8 cellular contexts compared by ENCODE assay signal in genomic region chr16:67806428-67807147, GRCh38. TPM values are rescaled to one million over a fixed set of nuclear protein-coding genes. Genes with fewer than 3 reads are reported as not detected.
DNase-seq lines count a peak whose midpoint lies in the region; ATAC-seq, FAIRE-seq and TF ChIP-seq lines count a peak whose summit lies in the region.

RANBP10 (minus strand) TSS chr16:67806560; CDS start chr16:67806536, 24 bp downstream.
TSNAXIP1 (plus strand) TSS chr16:67806889; CDS start chr16:67807150, 261 bp downstream.

- FAIRE-seq in GM12891 (lab: Jason Lieb, UNC) (peak; percentile 97), pancreas (lab: Jason Lieb, UNC) (peak; percentile 86)

- peak; percentile 88 for DNase-seq in GM12891 (ENCODE audit: insufficient read length, low spot score)
- peak; percentile 95 for DNase-seq in NCI-H1417 treated with DMSO at 0.1 percent for 48 hours (lab: John Stamatoyannopoulos, UW)
- peak; percentile 99 for DNase-seq in SW 1271 (lab: John Stamatoyannopoulos, UW)
- DNase-seq in adipocyte (ENCODE audit: low read depth) = peak; percentile 100
- DNase-seq in cardiac muscle cell (ENCODE audit: low read depth in 1 of 2, low spot score in 1 of 2) = peak; percentile 99
- peak; percentile 92 to 98 (median 97) for DNase-seq in pancreas
- DNase-seq in tibial artery = peak; percentile 99

- peaks cover 4% of the 10 kb centered on the region for H3K36me3 ChIP-seq in adipocyte (ENCODE audit: control insufficient read depth, insufficient read depth, low read length, severe bottlenecking)
- peaks cover 3% of the 10 kb centered on the region for H3K36me3 ChIP-seq in cardiac muscle cell
- no peaks in the 10 kb centered on the region for H3K36me3 ChIP-seq in pancreas
- peaks cover 4 to 31% (median 5%) of the 10 kb centered on the region in 3 donors for H3K36me3 ChIP-seq in tibial artery

- H3K4me1 ChIP-seq in adipocyte (ENCODE audit: control insufficient read depth, insufficient read depth, low read length) = peaks cover 16% of the 10 kb centered on the region
- peaks cover 4% of the 10 kb centered on the region for H3K4me1 ChIP-seq in cardiac muscle cell (ENCODE audit: low read depth)
- peaks cover 8 to 12% (median 11%) of the 10 kb centered on the region in 3 donors for H3K4me1 ChIP-seq in pancreas
- H3K4me1 ChIP-seq in tibial artery = peaks cover 0 to 25% (median 17%) of the 10 kb centered on the region in 4 donors

- peak; percentile 52; the same call in 1 of the 2 replicates for TF ChIP-seq POLR2A in GM12891 (IDR thresholded peaks at IDR 0.05; ENCODE audit: low read depth, low read length)

- H3K27me3 ChIP-seq in adipocyte (replicated peaks; ENCODE audit: control insufficient read depth, insufficient read depth, low read length) = no peaks in the 10 kb centered on the region
- peaks cover 63% of the 10 kb centered on the region for H3K27me3 ChIP-seq in cardiac muscle cell
- H3K27me3 ChIP-seq in pancreas = no peaks in the 10 kb centered on the region
- no peaks in the 10 kb centered on the region for H3K27me3 ChIP-seq in tibial artery

- H3K27ac ChIP-seq in cardiac muscle cell (no peak within 1 kb of the TSS), pancreas (peak within 1 kb of the TSS; percentile 77 to 83 (median 80)), tibial artery (peak within 1 kb of the TSS; percentile 86 to 89)

- 0% methylated on average over 51 to 54 of the region's 54 CpGs for WGBS in pancreas, 2 donors

- TF ChIP-seq CTCF in cardiac muscle cell (IDR thresholded peaks at IDR 0.05; ENCODE audit: low read depth, low read length) (no peak), pancreas (IDR thresholded peaks at IDR 0.05) (no peak), tibial artery (IDR thresholded peaks at IDR 0.05) (no peak)

- peak within 1 kb of the TSS; percentile 92 for H3K9ac ChIP-seq in adipocyte (ENCODE audit: low read length)

- intact Hi-C loops in pancreas (cut with DNase I) (no loop called here), tibial artery (cut with DNase I; ENCODE audit: low total_unique reads) (loop anchor here (5.0 kb wide), 1 partner anchor 139 kb away; the partner anchor contains the start of genes C16orf86 and ENKD1)

- H3K4me3 ChIP-seq in adipocyte (ENCODE audit: low read length) (peak within 1 kb of the TSS; percentile 97), cardiac muscle cell (peak within 1 kb of the TSS; percentile 68), pancreas (peak within 1 kb of the TSS; percentile 93 to 99 (median 97)), tibial artery (peak within 1 kb of the TSS; percentile 91)

- H3K9me3 ChIP-seq in adipocyte (ENCODE audit: control insufficient read depth, low read length) (no peaks in the 10 kb centered on the region), cardiac muscle cell (ENCODE audit: low read depth) (no peaks in the 10 kb centered on the region), pancreas (no peaks in the 10 kb centered on the region), tibial artery (no peaks in the 10 kb centered on the region)

- ATAC-seq in HG02798 (IDR thresholded peaks at IDR 0.05; ENCODE audit: poor library complexity, unreplicated experiment) = peak; percentile 93
- ATAC-seq in pancreas = peak; percentile 91 to 97 (median 94)

TF ChIP-seq in GM12891, 5 proteins besides CTCF, POLR2A, EP300 and RAD21:
- peak; percentile 98 for TF ChIP-seq TAF1 (IDR thresholded peaks at IDR 0.05; ENCODE audit: low read depth, low read length)
- TF ChIP-seq PAX5 (IDR thresholded peaks at IDR 0.05; ENCODE audit: insufficient read depth, low read length, severe bottlenecking) = no peak
- peak; percentile 54 for TF ChIP-seq SPI1 (IDR thresholded peaks at IDR 0.05; ENCODE audit: low read depth, low read length)
- TF ChIP-seq POU2F2 (IDR thresholded peaks at IDR 0.05; ENCODE audit: low read depth, low read length) = no peak
- 0 out of 2 replicates have a peak, but pooled peaks have one; percentile 27 for TF ChIP-seq POLR2AphosphoS5 (IDR thresholded peaks at IDR 0.05; ENCODE audit: low read depth, low read length)
TF ChIP-seq in GM12891: peak in this region for 3.

RNA-seq across cellular contexts. Expression of gene RANBP10, which starts in this region (rescaled TPM):
- polyA plus RNA-seq in GM12891 (2012; ENCODE audit: low read depth, missing spikeins) = 6.4 TPM
- total RNA-seq in cardiac muscle cell = 7.4 and 8.0 TPM in 2 replicates
- 13.4 and 13.6 TPM in 2 replicates for polyA plus RNA-seq in cardiac muscle cell
- 10 to 100 TPM in 4 of 6 donors, 1 to 10 TPM in 2; 8.7 to 15.4 (median 11.3) TPM for total RNA-seq in pancreas
- polyA plus RNA-seq in pancreas = 10 to 100 TPM; 11.4 to 11.8 TPM

RNA-seq across cellular contexts. Expression of gene TSNAXIP1, which starts in this region (rescaled TPM):
- polyA plus RNA-seq in GM12891 (2012; ENCODE audit: low read depth, missing spikeins) = 0.45 TPM
- 1.1 and 4.0 TPM in 2 replicates for total RNA-seq in cardiac muscle cell
- polyA plus RNA-seq in cardiac muscle cell = 1.7 and 3.0 TPM in 2 replicates
- 1 to 10 TPM in 2 of 6 donors, under 1 TPM in 4; 0.25 to 1.5 (median 0.96) TPM for total RNA-seq in pancreas
- polyA plus RNA-seq in pancreas = 10 to 100 TPM in 1 of 2 donors, 1 to 10 TPM in 1; 5.8 to 11.1 TPM
